26 cellular contexts compared by ENCODE assay signal in the genomic region with DNA sequence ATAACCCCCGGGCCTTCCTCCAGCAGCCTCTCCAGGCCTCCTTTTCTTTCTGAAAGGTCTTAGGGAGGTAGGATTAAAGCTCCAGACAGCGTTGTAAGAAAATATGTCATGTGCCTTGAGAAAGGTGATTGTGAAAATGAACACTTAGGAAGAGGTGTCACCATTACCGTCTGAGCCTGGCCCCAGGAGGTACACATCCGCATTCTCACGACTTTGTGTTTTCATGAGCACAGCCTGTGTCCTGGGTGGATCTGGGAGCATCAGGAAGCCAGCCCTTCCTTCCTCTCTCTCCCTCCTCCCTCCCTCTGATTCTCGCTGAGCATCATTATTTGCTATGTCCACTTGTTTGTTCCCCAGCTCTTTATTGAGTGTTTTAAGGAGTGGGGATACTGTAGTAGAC.
"Had no signal": no experiment of that assay in that cellular context is flagged by ENCODE, and none has a peak within 500 bp of the region (broad histone marks: within the 10 kb centered on the region; RNA-seq: fewer than 3 reads in every experiment).

No MANE protein-coding gene starts in this region.

- H3K9me3 Mint-ChIP-seq: activated naive CD4-positive, alpha-beta T cell treated with anti-CD3 and anti-CD28 coated beads, Interleukin-2, amount 50 U/mL, for 24 hours; activated T-helper 1 cell treated with anti-CD3 and anti-CD28 coated beads, Interleukin-12 subunit alpha, Interleukin-12 subunit beta, Interleukin-2, Interleukin-4 antibody, amounts not matched to agents 30 ng/mL and 10 ng/mL and 1 ng/mL, durations not matched to agents 14 hours and 24 hours and 36 hours; central memory CD8-positive, alpha-beta T cell; endodermal cell; mesothelial cell of epicardium; natural killer cell; T-helper 2 cell treated with Interferon-gamma antibody and Interleukin-4, amounts not matched to agents 5 μg/mL and 100 μg/mL, for 36 hours had no signal

- H3K4me3 ChIP-seq: breast epithelium, colonic mucosa, heart right ventricle, pancreas, testis had no signal

- H3K27ac ChIP-seq: colonic mucosa, pancreas, testis, WERI-Rb-1 had no signal

- DNase-seq: activated CD4-positive, alpha-beta T cell treated with anti-CD3 and anti-CD28 coated beads for 1 hour; activated CD4-positive, alpha-beta T cell treated with anti-CD3 and anti-CD28 coated beads, Interleukin-2, amount 50 U/mL, for 1 hour; activated CD8-positive, alpha-beta T cell treated with anti-CD3 and anti-CD28 coated beads, Interleukin-2, amount 10 ng/mL, durations not matched to agents 7 days and 5 days; activated gamma-delta T cell; colonic mucosa; endodermal cell; foreskin fibroblast; heart right ventricle; islet precursor cell; left cardiac atrium; mammary epithelial cell; natural killer cell; pancreas; small intestine; stimulated activated CD8-positive, alpha-beta memory T cell treated with anti-CD3 and anti-CD28 coated beads, Interleukin-4, amount 100 ng/mL, for 48 hours; stimulated activated naive CD4-positive, alpha-beta T cell; testis; WERI-Rb-1 had no signal

- H3K4me1 Mint-ChIP-seq: endodermal cell, mesothelial cell of epicardium had no signal

- ATAC-seq: activated CD8-positive, alpha-beta T cell treated with anti-CD3 and anti-CD28 coated beads, Interleukin-2, amount 10 ng/mL, durations not matched to agents 7 days and 5 days; left cardiac atrium; natural killer cell; pancreas; sciatic nerve; SK-N-SH treated with all-trans-retinoic acid at 6 μM for 48 hours had no signal

- H3K4me1 ChIP-seq: breast epithelium, colonic mucosa, pancreas had no signal

- H3K9me3 ChIP-seq: breast epithelium, colonic mucosa, heart right ventricle, pancreas, testis had no signal

- H3K27ac Mint-ChIP-seq: activated CD8-positive, alpha-beta T cell treated with anti-CD3 and anti-CD28 coated beads, Interleukin-2, amount 10 ng/mL, durations not matched to agents 7 days and 5 days; endodermal cell; mesothelial cell of epicardium; T-helper 2 cell treated with Interferon-gamma antibody and Interleukin-4, amounts not matched to agents 5 μg/mL and 100 μg/mL, for 36 hours had no signal

- H3K36me3 ChIP-seq: breast epithelium, colonic mucosa, heart right ventricle, pancreas, WERI-Rb-1 had no signal

- H3K27me3 Mint-ChIP-seq: activated naive CD4-positive, alpha-beta T cell treated with anti-CD3 and anti-CD28 coated beads, Interleukin-2, amount 50 U/mL, for 24 hours; central memory CD8-positive, alpha-beta T cell had no signal

- H3K27me3 ChIP-seq: breast epithelium, colonic mucosa, heart right ventricle, pancreas, testis had no signal

- H3K4me3 Mint-ChIP-seq: activated CD8-positive, alpha-beta T cell treated with anti-CD3 and anti-CD28 coated beads, Interleukin-2, amount 10 ng/mL, durations not matched to agents 7 days and 5 days; activated naive CD4-positive, alpha-beta T cell treated with anti-CD3 and anti-CD28 coated beads, Interleukin-2, amount 50 U/mL, for 24 hours; activated T-helper 1 cell treated with anti-CD3 and anti-CD28 coated beads, Interleukin-12 subunit alpha, Interleukin-12 subunit beta, Interleukin-2, Interleukin-4 antibody, amounts not matched to agents 30 ng/mL and 10 ng/mL and 1 ng/mL, durations not matched to agents 14 hours and 24 hours and 36 hours; central memory CD8-positive, alpha-beta T cell; endodermal cell; mesothelial cell of epicardium; natural killer cell; T-helper 2 cell treated with Interferon-gamma antibody and Interleukin-4, amounts not matched to agents 5 μg/mL and 100 μg/mL, for 36 hours had no signal

- H3K36me3 Mint-ChIP-seq: activated naive CD4-positive, alpha-beta T cell treated with anti-CD3 and anti-CD28 coated beads, Interleukin-2, amount 50 U/mL, for 24 hours; mesothelial cell of epicardium; natural killer cell had no signal
